ENCODE assay signal across 8 cellular contexts in the genomic region with DNA sequence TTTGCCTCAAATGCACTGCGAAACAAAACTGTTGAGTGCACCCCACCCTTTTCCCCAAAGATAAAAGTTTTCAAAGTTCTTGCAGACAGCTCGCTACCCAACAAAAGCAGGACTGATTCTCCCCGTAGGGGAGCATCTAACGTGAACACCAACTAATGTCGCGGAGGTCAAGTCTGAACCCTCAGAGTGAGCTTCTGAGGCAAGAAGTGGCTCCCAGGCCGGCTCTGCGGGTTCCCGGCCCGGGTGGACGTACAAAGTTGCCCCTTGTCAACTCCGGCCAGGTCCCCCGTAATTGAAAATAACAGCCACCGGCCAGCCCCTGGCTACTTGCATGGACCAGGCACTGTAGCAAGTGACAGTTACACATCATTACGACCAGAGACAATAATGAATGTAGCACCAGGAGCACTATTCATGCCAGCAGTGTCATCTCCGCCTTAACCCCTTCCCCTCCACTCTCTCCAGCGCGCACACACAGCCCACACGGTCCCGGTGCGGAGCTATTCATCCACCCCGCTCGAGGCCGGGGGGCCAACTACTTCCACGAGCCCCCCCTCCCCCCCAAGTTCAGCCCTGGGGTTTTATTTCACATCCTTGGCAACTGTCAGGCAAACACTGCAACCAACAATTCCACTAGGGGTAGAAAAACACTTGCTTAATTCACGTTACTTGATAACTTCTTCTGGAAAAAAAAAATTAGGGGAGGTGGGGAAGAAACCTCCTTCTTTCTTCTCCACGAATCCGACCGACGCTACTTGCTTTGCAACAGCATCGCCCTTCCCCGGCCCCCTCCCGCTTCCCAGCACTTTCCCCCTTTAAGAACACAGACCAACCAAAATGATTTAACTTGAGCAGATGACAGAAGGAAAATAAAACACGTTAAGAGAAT. TPM values are rescaled to one million over a fixed set of nuclear protein-coding genes. Genes with fewer than 3 reads are reported as not detected.
DNase-seq lines count a peak whose midpoint lies in the region; ATAC-seq and TF ChIP-seq lines count a peak whose summit lies in the region.

No MANE protein-coding gene starts in this region.

- peak overlapping the region; percentile 85 for H3K27ac ChIP-seq in fibroblast of lung (ENCODE audit: insufficient read depth, low read length)
- H3K27ac ChIP-seq in neural cell (ENCODE audit: low read length): peak overlapping the region; percentile 98

- H3K4me1 ChIP-seq in fibroblast of lung (ENCODE audit: control insufficient read depth, extremely low read depth, insufficient read depth, low read length): peaks cover 24% of the 10 kb centered on the region

- no peak for TF ChIP-seq RAD21 in neural cell (conservative IDR thresholded peaks at IDR 0.05)

- no peaks in the 10 kb centered on the region for H3K36me3 ChIP-seq in fibroblast of lung (ENCODE audit: control insufficient read depth, insufficient read depth, low read length)
- H3K36me3 ChIP-seq in neural cell (ENCODE audit: insufficient read depth, low read length): no peaks in the 10 kb centered on the region

- no peaks in the 10 kb centered on the region for H3K9me2 ChIP-seq in neural cell (ENCODE audit: insufficient read depth, low read length)

- DNase-seq in DMS79 treated with DMSO at 0.1 percent for 48 hours (lab: John Stamatoyannopoulos, UW) (peak; percentile 4), NCI-H526 (lab: John Stamatoyannopoulos, UW) (peak; percentile 69 to 86), activated T-helper 1 cell treated with Interleukin-2 at 50 U/mL for 16 hours (ENCODE audit: low read depth) (peak; percentile 9), fibroblast of lung (ENCODE audit: low read depth in 2 of 2) (peak; percentile 68 to 71), ureter (ENCODE audit: low spot score) (peak; percentile 51), SW 1271 (lab: John Stamatoyannopoulos, UW) (no peak)

- H3K27me3 ChIP-seq in fibroblast of lung (ENCODE audit: control insufficient read depth, insufficient read depth, low read length) (no peaks in the 10 kb centered on the region), neural cell (ENCODE audit: insufficient read depth, low read depth, low read length) (no peaks in the 10 kb centered on the region)

- no peak for ATAC-seq in HG03457 (IDR thresholded peaks at IDR 0.05; ENCODE audit: unreplicated experiment)

- H3K9ac ChIP-seq in fibroblast of lung (ENCODE audit: insufficient read depth, low read length): peak overlapping the region; percentile 50
- peak overlapping the region; percentile 98 for H3K9ac ChIP-seq in neural cell (ENCODE audit: low read length)

- H2AFZ ChIP-seq in fibroblast of lung (ENCODE audit: low read length) (peak overlapping the region; percentile 43), neural cell (ENCODE audit: low read depth, low read length) (peak overlapping the region; percentile 38)

- no peaks in the 10 kb centered on the region for H4K20me1 ChIP-seq in fibroblast of lung (ENCODE audit: control insufficient read depth, extremely low read depth, insufficient read depth, low read length)
- no peaks in the 10 kb centered on the region for H4K20me1 ChIP-seq in neural cell (ENCODE audit: insufficient read depth)

- peaks cover 6% of the 10 kb centered on the region for H3F3A ChIP-seq in neural cell (ENCODE audit: insufficient read depth, low read length, poor library complexity, severe bottlenecking)

- H3K9me3 ChIP-seq in fibroblast of lung (ENCODE audit: control insufficient read depth, insufficient read depth, low read depth, low read length) (no peaks in the 10 kb centered on the region), neural cell (ENCODE audit: low read length) (no peaks in the 10 kb centered on the region)

- peak overlapping the region; percentile 96 for H3K4me2 ChIP-seq in fibroblast of lung (ENCODE audit: extremely low read depth, insufficient read depth, low read length)
- H3K4me2 ChIP-seq in neural cell (ENCODE audit: low read length): peak overlapping the region; percentile 95

- TF ChIP-seq EP300 in neural cell (conservative IDR thresholded peaks at IDR 0.05; ENCODE audit: poor library complexity, severe bottlenecking): no peak

- TF ChIP-seq CTCF in fibroblast of lung (conservative IDR thresholded peaks at IDR 0.05 in 1 of 2, IDR thresholded peaks at IDR 0.05 in 1 of 2; ENCODE audit: low read depth in 1 of 2, low read length in 2 of 2): no peak
- TF ChIP-seq CTCF in neural cell (IDR thresholded peaks at IDR 0.05; ENCODE audit: poor library complexity, severe bottlenecking): no peak

- H3K4me3 ChIP-seq in fibroblast of lung (replicated peaks in 1 of 4; ENCODE audit: control extremely low read depth in 1 of 4, insufficient read depth in 1 of 4, low read depth in 3 of 4, low read length in 4 of 4) (peak overlapping the region; percentile 82 to 96 (median 91)), neural cell (ENCODE audit: low read length) (peak overlapping the region; percentile 76)

- H3K79me2 ChIP-seq in fibroblast of lung (ENCODE audit: control insufficient read depth, insufficient read depth, low read length) (peaks cover 54% of the 10 kb centered on the region), neural cell (replicated peaks; ENCODE audit: insufficient read depth, low read length) (peaks cover 50% of the 10 kb centered on the region)

TF ChIP-seq in neural cell, 6 proteins besides CTCF, POLR2A, EP300 and RAD21:
- TF ChIP-seq REST (IDR thresholded peaks at IDR 0.05; ENCODE audit: borderline replicate concordance): no peak
- peak; percentile 41 for TF ChIP-seq SMC3 (conservative IDR thresholded peaks at IDR 0.05; ENCODE audit: poor library complexity)
- TF ChIP-seq TAF1 (IDR thresholded peaks at IDR 0.05; ENCODE audit: low read depth): peak; percentile 60
- TF ChIP-seq MXI1 (conservative IDR thresholded peaks at IDR 0.05; ENCODE audit: poor library complexity, severe bottlenecking): peak; percentile 24
- TF ChIP-seq EZH2 (IDR thresholded peaks at IDR 0.05; ENCODE audit: borderline replicate concordance, insufficient read depth, low read length, poor library complexity, severe bottlenecking): no peak
- TF ChIP-seq POLR2AphosphoS5 (IDR thresholded peaks at IDR 0.05): peak; percentile 52
TF ChIP-seq in neural cell: peak in this region for 4.

RNA-seq across cellular contexts. Expression of gene KLF12, which starts 1.2 kb away (rescaled TPM):
- 10.5 and 11.4 TPM in 2 replicates for total RNA-seq in fibroblast of lung
- polyA plus RNA-seq in fibroblast of lung: 12.2 and 18.2 TPM in 2 replicates
- 4.3 and 7.8 TPM in 2 replicates for polyA plus RNA-seq in fibroblast of lung (2012)
- polyA minus RNA-seq in fibroblast of lung (ENCODE audit: low replicate concordance): 21.1 and 63.1 TPM in 2 replicates
- 51.9 and 53.5 TPM in 2 replicates for polyA plus RNA-seq in neural cell
- polyA minus RNA-seq in neural cell: 154 and 189 TPM in 2 replicates
- 12.9 TPM for total RNA-seq in ureter

Comparison
In these comparisons a context has a peak if more than half of its experiments do, and no peak if none do; other contexts are left out.
1. DNase-seq: peak in DMS79 treated with DMSO at 0.1 percent for 48 hours (single experiment), NCI-H526 (2 of 2), activated T-helper 1 cell treated with Interleukin-2 at 50 U/mL for 16 hours (single experiment), fibroblast of lung (2 of 2) and ureter (single experiment); none in SW 1271 (0 of 2).